In genomic region chr7:132347129-132347528, GRCh38 we compare ENCODE assay signal across 24 cellular contexts.
DNase-seq lines count a peak whose midpoint lies in the region; ATAC-seq, FAIRE-seq and TF ChIP-seq lines count a peak whose summit lies in the region.
"Had no signal": no experiment of that assay in that cellular context is flagged by ENCODE, and none has a peak within 500 bp of the region (broad histone marks: within the 10 kb centered on the region; RNA-seq: fewer than 3 reads in every experiment).

No MANE protein-coding gene starts in this region.

- H3K9me3 ChIP-seq in psoas muscle, result no peaks in the 10 kb centered on the region
- no peaks in the 10 kb centered on the region for H3K9me3 ChIP-seq in HepG2 (ENCODE audit: low read length)
- H3K9me3 ChIP-seq: SK-N-SH had no signal

- H4K20me1 ChIP-seq in HepG2 (ENCODE audit: insufficient read depth, low read length), result no peaks in the 10 kb centered on the region; the same call in 1 of the 2 replicates

- BruUV-seq in Calu3 (replicated peaks; lab: Mats Ljungman, UMichigan) (no TSS peak), HepG2 (replicated peaks; lab: Mats Ljungman, UMichigan) (no TSS peak)

- DNase-seq in DMS53 (lab: John Stamatoyannopoulos, UW) (peak; percentile 10), DMS53 treated with DMSO at 0.1 percent for 48 hours (lab: John Stamatoyannopoulos, UW; ENCODE audit: unreplicated experiment) (no peak), H7 (peak; percentile 60), NCI-H748 (lab: John Stamatoyannopoulos, UW; ENCODE audit: unreplicated experiment) (peak; percentile 43), iPS-NIHi7 (ENCODE audit: extremely low spot score) (peak; percentile 45), psoas muscle (no peak), Calu3 (no peak), HepG2 (ENCODE audit: low spot score) (no peak)
- DNase-seq: 8988T; AML-193; C1 segment of cervical spinal cord; CD8-positive, alpha-beta T cell; GOT3; NCI-H146; NCI-H2029; NCI-H2171; NCI-H446; NCI-H526; SHP77 treated with DMSO at 0.1 percent for 48 hours; SK-N-SH; T-helper 2 cell had no signal

- H3K4me3 ChIP-seq in H7 (ENCODE audit: insufficient read depth, low read depth, low read length) (no peak overlapping the region), psoas muscle (no peak overlapping the region), HepG2 (replicated peaks in 1 of 3; ENCODE audit: insufficient read depth in 1 of 3, low read depth in 2 of 3, low read length in 3 of 3) (no peak overlapping the region)

- POLR2A ChIA-PET in HepG2 (lab: Yijun Ruan, JAX), result no interaction called here

- no peak overlapping the region for H3K27ac ChIP-seq in psoas muscle
- H3K27ac ChIP-seq in HepG2 (ENCODE audit: extremely low read length, insufficient read depth, low read length), result no peak overlapping the region
- H3K27ac ChIP-seq: KMS-11, RWPE1 had no signal

- no peak for FAIRE-seq in HepG2 (lab: Jason Lieb, UNC)
- FAIRE-seq: GM18507 had no signal

- H3K36me3 ChIP-seq in H7 (replicated peaks; ENCODE audit: control insufficient read depth, insufficient read depth, low read length), result no peaks in the 10 kb centered on the region
- H3K36me3 ChIP-seq in psoas muscle (ENCODE audit: insufficient read depth in 1 of 2, low read depth in 1 of 2), result no peaks in the 10 kb centered on the region
- H3K36me3 ChIP-seq in HepG2 (replicated peaks in 1 of 2; ENCODE audit: control insufficient read depth in 1 of 2, insufficient read depth in 2 of 2, low read length in 2 of 2), result no peaks in the 10 kb centered on the region

- no peaks in the 10 kb centered on the region for H3K27me3 ChIP-seq in H7 (ENCODE audit: control insufficient read depth, insufficient read depth, low read length)
- no peaks in the 10 kb centered on the region for H3K27me3 ChIP-seq in psoas muscle (ENCODE audit: insufficient read depth in 3 of 3, low read length in 2 of 3)
- H3K27me3 ChIP-seq in HepG2 (ENCODE audit: control insufficient read depth in 1 of 2, insufficient read depth in 2 of 2, low read length in 2 of 2), result peaks cover 3 to 21% of the 10 kb centered on the region in 2 experiments; a peak in 3 of 5 replicates

- CTCF ChIA-PET in Calu3 (lab: Charles Lee), result no interaction called here
- CTCF ChIA-PET in HepG2 (lab: Yijun Ruan, JAX; ENCODE audit: low intra/inter-chr PET ratio, low total read pairs), result no interaction called here

- TF ChIP-seq RAD21 in HepG2 (CRISPR knock-in tag; IDR thresholded peaks at IDR 0.05), result no peak

- in situ Hi-C loops in HepG2 (cut with HindIII; ENCODE audit: extremely low pct_ligation_motif_present, low pct_unique_long_range_greater_than_20kb), result no loop called here

- no peak overlapping the region for H3K4me2 ChIP-seq in HepG2 (ENCODE audit: low read depth, low read length)
- H3K4me2 ChIP-seq: KMS-11, SK-N-SH had no signal

- H3K9me3 Mint-ChIP-seq in Calu3 (ENCODE audit: low read depth, unreplicated experiment), result no peaks in the 10 kb centered on the region
- H3K9me3 Mint-ChIP-seq: CD8-positive, alpha-beta T cell had no signal

- H3K27me3 Mint-ChIP-seq in Calu3 (ENCODE audit: unreplicated experiment), result peaks cover 95% of the 10 kb centered on the region

- intact Hi-C loops in psoas muscle (cut with DNase I), result no loop called here
- intact Hi-C loops in Calu3 (cut with micrococcal nuclease; ENCODE audit: unreplicated experiment), result no loop called here
- intact Hi-C loops in HepG2 (cut with micrococcal nuclease; ENCODE audit: unreplicated experiment), result no loop called here

- no peak for TF ChIP-seq EP300 in HepG2 (IDR thresholded peaks at IDR 0.05; ENCODE audit: low read depth in 2 of 2, low read length in 2 of 2)
- no peak for TF ChIP-seq EP300 in HepG2 (CRISPR knock-in tag; IDR thresholded peaks at IDR 0.05; ENCODE audit: borderline replicate concordance)

- H3K4me1 ChIP-seq in psoas muscle, result peaks cover 4% of the 10 kb centered on the region
- no peaks in the 10 kb centered on the region for H3K4me1 ChIP-seq in HepG2 (ENCODE audit: insufficient read depth, low read length)

- H3K79me2 ChIP-seq in HepG2 (ENCODE audit: insufficient read depth, low read length), result no peaks in the 10 kb centered on the region

- 90 to 93% (median 90%) methylated on average over 7 of the region's 7 CpGs for WGBS in psoas muscle, 3 donors
- 17% methylated on average over 7 of the region's 7 CpGs for WGBS in HepG2 (ENCODE audit: low lambda C conversion rate)

- TF ChIP-seq CTCF in psoas muscle (IDR thresholded peaks at IDR 0.05) (no peak), Calu3 (IDR thresholded peaks at IDR 0.05; ENCODE audit: unreplicated experiment) (no peak), HepG2 (CRISPR knock-in tag; IDR thresholded peaks at IDR 0.05) (no peak)

- H3K27ac Mint-ChIP-seq in Calu3 (ENCODE audit: unreplicated experiment), result no peak overlapping the region
- H3K27ac Mint-ChIP-seq: CD8-positive, alpha-beta T cell had no signal

- TF ChIP-seq POLR2A in HepG2 (IDR thresholded peaks at IDR 0.05; ENCODE audit: insufficient read depth in 1 of 2, low read depth in 2 of 2, low read length in 2 of 2), result no peak

- no peak overlapping the region for H3K9ac ChIP-seq in HepG2 (ENCODE audit: insufficient read depth, low read depth, low read length)
- H3K9ac ChIP-seq: KMS-11, SK-N-SH had no signal

- ATAC-seq in psoas muscle (no peak), HepG2 (no peak)
- ATAC-seq: CD8-positive, alpha-beta T cell had no signal

- no peak overlapping the region for H3K4me3 Mint-ChIP-seq in Calu3 (ENCODE audit: low read depth, unreplicated experiment)
- H3K4me3 Mint-ChIP-seq: CD8-positive, alpha-beta T cell had no signal

- no peaks in the 10 kb centered on the region for H3K4me1 Mint-ChIP-seq in Calu3 (ENCODE audit: low read depth, unreplicated experiment)

- H3K36me3 Mint-ChIP-seq in Calu3 (ENCODE audit: insufficient read depth, unreplicated experiment), result no peaks in the 10 kb centered on the region
- H3K36me3 Mint-ChIP-seq: CD8-positive, alpha-beta T cell had no signal

- no peak overlapping the region for H2AFZ ChIP-seq in HepG2 (ENCODE audit: low read length)

TF ChIP-seq in HepG2, 621 proteins besides CTCF, POLR2A, EP300 and RAD21:
- TF ChIP-seq E2F1 (CRISPR knock-in tag; IDR thresholded peaks at IDR 0.05) (no peak), SKI (IDR thresholded peaks at IDR 0.05; ENCODE audit: partially characterized antibody) (no peak), ZBTB1 (CRISPR knock-in tag; IDR thresholded peaks at IDR 0.05; ENCODE audit: borderline replicate concordance) (no peak), KLF16 (CRISPR knock-in tag; IDR thresholded peaks at IDR 0.05) (no peak), ELF3 (CRISPR knock-in tag; IDR thresholded peaks at IDR 0.05) (no peak), MIER3 (CRISPR knock-in tag; IDR thresholded peaks at IDR 0.05; ENCODE audit: borderline replicate concordance) (no peak), SP2 (CRISPR knock-in tag; IDR thresholded peaks at IDR 0.05) (no peak)

Comparison
In these comparisons a context has a peak if more than half of its experiments do, and no peak if none do; other contexts are left out.
1. DNase-seq: peak in DMS53 (single experiment), H7 (single experiment), NCI-H748 (single experiment) and iPS-NIHi7 (single experiment); none in DMS53 treated with DMSO at 0.1 percent for 48 hours (single experiment), psoas muscle (0 of 2), Calu3 (single experiment) and HepG2 (single experiment).